9 cellular contexts compared by ENCODE assay signal in genomic region chr1:16144325-16145029, GRCh38. TPM values are rescaled to one million over a fixed set of nuclear protein-coding genes. Genes with fewer than 3 reads are reported as not detected.
DNase-seq lines count a peak whose midpoint lies in the region; ATAC-seq and TF ChIP-seq lines count a peak whose summit lies in the region.
"Had no signal": no experiment of that assay in that cellular context is flagged by ENCODE, and none has a peak within 500 bp of the region (broad histone marks: within the 10 kb centered on the region; RNA-seq: fewer than 3 reads in every experiment).

No MANE protein-coding gene starts in this region.

- H4K20me1 ChIP-seq in Loucy (ENCODE audit: insufficient read depth, low read length, poor library complexity, severe bottlenecking) = no peaks in the 10 kb centered on the region

- intact Hi-C loops in transverse colon (cut with DNase I; ENCODE audit: low total_unique reads) = no loop called here

- in situ Hi-C loops in transverse colon (cut with MboI; ENCODE audit: low pct_ligation_motif_present in 1 of 4, low pct_unique_long_range_greater_than_20kb in 1 of 4, low sequenced_read_pairs in 3 of 4) = no loop called here

- WGBS in transverse colon (ENCODE audit: low coverage in 1 of 2), 2 donors = 40 to 80% methylated on average over 1 to 8 of the region's 8 CpGs

- no peak for DNase-seq in chondrocyte (ENCODE audit: low spot score)
- DNase-seq in transverse colon = no peak
- DNase-seq in LoVo (ENCODE audit: low spot score) = no peak
- no peak for DNase-seq in NCI-H187 treated with DMSO at 0.1 percent for 48 hours (lab: John Stamatoyannopoulos, UW)
- DNase-seq: T-helper 17 cell had no signal

- peak overlapping the region; percentile 31 for H3K9ac ChIP-seq in Loucy (ENCODE audit: low read depth, low read length, poor library complexity, severe bottlenecking)
- H3K9ac ChIP-seq in mucosa of rectum (ENCODE audit: low read depth in 1 of 2, low read length in 2 of 2) = peak overlapping the region; percentile 14 to 58
- H3K9ac ChIP-seq: KMS-11 had no signal

- H3K4me3 ChIP-seq in Loucy (ENCODE audit: low read length, poor library complexity, severe bottlenecking) = no peak overlapping the region
- peak overlapping the region; percentile 20 to 28 for H3K4me3 ChIP-seq in mucosa of rectum (ENCODE audit: low read length in 2 of 2)
- H3K4me3 ChIP-seq in transverse colon = peak overlapping the region in 1 of 4 donors; percentile 7

- no peaks in the 10 kb centered on the region for H3F3A ChIP-seq in Loucy (ENCODE audit: low read depth)

- H3K4me2 ChIP-seq in Loucy (ENCODE audit: low read depth, low read length, poor library complexity, severe bottlenecking) = peak overlapping the region; percentile 51
- H3K4me2 ChIP-seq: KMS-11 had no signal

- no peaks in the 10 kb centered on the region for H3K9me2 ChIP-seq in Loucy (replicated peaks; ENCODE audit: low read depth, low read length)

- H3K27ac Mint-ChIP-seq in chondrocyte (ENCODE audit: unreplicated experiment) = peak overlapping the region; percentile 66
- H3K27ac Mint-ChIP-seq: T-helper 17 cell had no signal

- no peaks in the 10 kb centered on the region for H3K27me3 Mint-ChIP-seq in chondrocyte (ENCODE audit: low read depth)
- H3K27me3 Mint-ChIP-seq: T-helper 17 cell had no signal

- H3K9me3 ChIP-seq in Loucy (ENCODE audit: insufficient read depth, low read depth, low read length) (no peaks in the 10 kb centered on the region), mucosa of rectum (ENCODE audit: control insufficient read depth in 2 of 2, low read length in 2 of 2) (no peaks in the 10 kb centered on the region), transverse colon (no peaks in the 10 kb centered on the region)

- H3K4me1 ChIP-seq in Loucy (ENCODE audit: insufficient read depth, low read length, poor library complexity, severe bottlenecking) (peaks cover 6% of the 10 kb centered on the region), mucosa of rectum (ENCODE audit: control insufficient read depth in 2 of 2, insufficient read depth in 2 of 2, low read length in 2 of 2) (peaks cover 30 to 36% of the 10 kb centered on the region in 2 donors), transverse colon (peaks cover 26 to 54% (median 41%) of the 10 kb centered on the region in 4 donors)

- H3K36me3 ChIP-seq in Loucy (ENCODE audit: insufficient read depth, low read length) = no peaks in the 10 kb centered on the region
- H3K36me3 ChIP-seq in mucosa of rectum (ENCODE audit: control insufficient read depth in 2 of 2, insufficient read depth in 2 of 2, low read length in 2 of 2) = peaks cover 15 to 21% of the 10 kb centered on the region in 2 donors
- H3K36me3 ChIP-seq in transverse colon = peaks cover 0 to 6% (median 0%) of the 10 kb centered on the region in 4 donors

- H3K4me3 Mint-ChIP-seq in chondrocyte (ENCODE audit: unreplicated experiment) = no peak overlapping the region
- H3K4me3 Mint-ChIP-seq: T-helper 17 cell had no signal

- H3K4me1 Mint-ChIP-seq in chondrocyte (ENCODE audit: low read depth) = peaks cover 78% of the 10 kb centered on the region

- peak overlapping the region; percentile 82 to 84 for H3K27ac ChIP-seq in mucosa of rectum (ENCODE audit: low read depth in 2 of 2, low read length in 2 of 2)
- peak overlapping the region; percentile 64 to 80 (median 79) for H3K27ac ChIP-seq in transverse colon
- H3K27ac ChIP-seq: KMS-11 had no signal

- TF ChIP-seq CTCF in Loucy (conservative IDR thresholded peaks at IDR 0.05; ENCODE audit: low read length) = no peak
- no peak for TF ChIP-seq CTCF in chondrocyte (IDR thresholded peaks at IDR 0.05)
- TF ChIP-seq CTCF in transverse colon (IDR thresholded peaks at IDR 0.05) = no peak

- H3K9me3 Mint-ChIP-seq in chondrocyte (ENCODE audit: low read depth) = no peaks in the 10 kb centered on the region

- peak overlapping the region; percentile 68; the same call in 1 of the 2 replicates for H2AFZ ChIP-seq in Loucy (ENCODE audit: low read length)

- TF ChIP-seq POLR2A in transverse colon (IDR thresholded peaks at IDR 0.05) = no peak

- peaks cover 18% of the 10 kb centered on the region for H3K36me3 Mint-ChIP-seq in chondrocyte (ENCODE audit: low read depth)

- no peaks in the 10 kb centered on the region for H3K79me2 ChIP-seq in Loucy (ENCODE audit: insufficient read depth, low read length)

- ATAC-seq in HG03378 (IDR thresholded peaks at IDR 0.05; ENCODE audit: unreplicated experiment) = no peak
- ATAC-seq: T-helper 17 cell had no signal

- TF ChIP-seq EP300 in transverse colon (IDR thresholded peaks at IDR 0.05; ENCODE audit: low read depth) = no peak

- H3K27me3 ChIP-seq in Loucy (ENCODE audit: insufficient read depth, low read length, poor library complexity, severe bottlenecking) = no peaks in the 10 kb centered on the region
- peaks cover 0 to 2% of the 10 kb centered on the region in 2 donors for H3K27me3 ChIP-seq in mucosa of rectum (ENCODE audit: control insufficient read depth in 2 of 2, insufficient read depth in 2 of 2, low read length in 2 of 2)
- H3K27me3 ChIP-seq in transverse colon = no peaks in the 10 kb centered on the region

RNA-seq across cellular contexts. Expression of gene EPHA2, which starts 11.4 kb away (rescaled TPM):
- total RNA-seq in chondrocyte = 38.5 to 47.4 TPM (median 40.0 TPM) in 3 replicates
- 10 to 100 TPM in 3 of 4 donors, 1 to 10 TPM in 1; 2.6 to 68.8 (median 30.5) TPM for total RNA-seq in transverse colon
- total RNA-seq: T-helper 17 cell had no signal
